ENCODE assay signal across 33 cellular contexts in genomic region chr3:121752772-121753171, GRCh38.
"Had no signal": no experiment of that assay in that cellular context is flagged by ENCODE, and none has a peak within 500 bp of the region (broad histone marks: within the 10 kb centered on the region; RNA-seq: fewer than 3 reads in every experiment).

No MANE protein-coding gene starts in this region.

- ATAC-seq: activated CD8-positive, alpha-beta T cell treated with anti-CD3 and anti-CD28 coated beads for 36 hours; activated naive CD4-positive, alpha-beta T cell treated with anti-CD3 and anti-CD28 coated beads, Interleukin-2, amount 50 U/mL, for 72 hours; activated T-cell treated with anti-CD3 and anti-CD28 coated beads, Interleukin-2, amount 50 U/mL, for 4 hours; activated T-cell treated with anti-CD3 and anti-CD28 coated beads, Interleukin-2, amount 50 U/mL, for 72 hours; activated T-helper 17 cell treated with anti-CD3 and anti-CD28 coated beads, Interleukin-2, amount 50 U/mL, for 72 hours; body of pancreas had no signal

- H3K4me3 ChIP-seq: adrenal gland, body of pancreas, breast epithelium had no signal

- H3K9me3 ChIP-seq: adrenal gland, body of pancreas, breast epithelium had no signal

- DNase-seq: activated B cell treated with CpG ODN at 0.5 μM for 24 hours; activated CD4-positive, alpha-beta memory T cell treated with anti-CD3 and anti-CD28 coated beads for 36 hours; activated CD4-positive, alpha-beta T cell treated with anti-CD3 and anti-CD28 coated beads for 4 hours; activated CD4-positive, alpha-beta T cell treated with anti-CD3 and anti-CD28 coated beads, Interleukin-2, amount 10 ng/mL, durations not matched to agents 24 days and 14 days; activated CD4-positive, alpha-beta T cell treated with anti-CD3 and anti-CD28 coated beads, Interleukin-2, amount 50 U/mL, for 1 hour; activated CD4-positive, alpha-beta T cell treated with anti-CD3 and anti-CD28 coated beads, Interleukin-2, amount 50 U/mL, for 4 hours; activated CD4-positive, CD25-positive, alpha-beta regulatory T cell treated with anti-CD3 and anti-CD28 coated beads, Interleukin-2, amount 50 U/mL, for 72 hours; activated CD8-positive, alpha-beta memory T cell treated with anti-CD3 and anti-CD28 coated beads, Interleukin-2, amount 50 U/mL, for 4 hours; activated CD8-positive, alpha-beta T cell treated with anti-CD3 and anti-CD28 coated beads for 36 hours; activated effector memory CD4-positive, alpha-beta T cell treated with anti-CD3 and anti-CD28 coated beads, Interleukin-2, amount 50 U/mL, for 16 hours; activated gamma-delta T cell treated with Interleukin-2 at 50 U/mL for 16 hours; activated naive CD4-positive, alpha-beta T cell; activated naive CD4-positive, alpha-beta T cell treated with anti-CD3 and anti-CD28 coated beads for 36 hours; activated naive CD4-positive, alpha-beta T cell treated with anti-CD3 and anti-CD28 coated beads, Interleukin-2, amount 50 U/mL, for 16 hours; activated naive CD8-positive, alpha-beta T cell treated with anti-CD3 and anti-CD28 coated beads for 36 hours; activated T-cell treated with anti-CD3 and anti-CD28 coated beads for 4 hours; activated T-cell treated with anti-CD3 and anti-CD28 coated beads, Interleukin-2, amount 50 U/mL, for 1 hour; activated T-cell treated with anti-CD3 and anti-CD28 coated beads, Interleukin-2, amount 50 U/mL, for 4 hours; activated T-cell treated with anti-CD3 and anti-CD28 coated beads, Interleukin-2, amount 50 U/mL, for 72 hours; adrenal gland; amniotic stem cell; aorta; body of pancreas; brain microvascular endothelial cell; central memory CD4-positive, alpha-beta T cell; T-helper 2 cell; T-helper 9 cell had no signal

- H3K27me3 ChIP-seq: adrenal gland, body of pancreas, brain microvascular endothelial cell, breast epithelium had no signal

- FAIRE-seq: astrocyte, TTC549 had no signal

- H3K36me3 ChIP-seq: adrenal gland, brain microvascular endothelial cell, breast epithelium had no signal

- H3K27ac ChIP-seq: adrenal gland, body of pancreas, brain microvascular endothelial cell, breast epithelium, VCaP had no signal
